ENCODE assay signal across 8 cellular contexts in the genomic region with DNA sequence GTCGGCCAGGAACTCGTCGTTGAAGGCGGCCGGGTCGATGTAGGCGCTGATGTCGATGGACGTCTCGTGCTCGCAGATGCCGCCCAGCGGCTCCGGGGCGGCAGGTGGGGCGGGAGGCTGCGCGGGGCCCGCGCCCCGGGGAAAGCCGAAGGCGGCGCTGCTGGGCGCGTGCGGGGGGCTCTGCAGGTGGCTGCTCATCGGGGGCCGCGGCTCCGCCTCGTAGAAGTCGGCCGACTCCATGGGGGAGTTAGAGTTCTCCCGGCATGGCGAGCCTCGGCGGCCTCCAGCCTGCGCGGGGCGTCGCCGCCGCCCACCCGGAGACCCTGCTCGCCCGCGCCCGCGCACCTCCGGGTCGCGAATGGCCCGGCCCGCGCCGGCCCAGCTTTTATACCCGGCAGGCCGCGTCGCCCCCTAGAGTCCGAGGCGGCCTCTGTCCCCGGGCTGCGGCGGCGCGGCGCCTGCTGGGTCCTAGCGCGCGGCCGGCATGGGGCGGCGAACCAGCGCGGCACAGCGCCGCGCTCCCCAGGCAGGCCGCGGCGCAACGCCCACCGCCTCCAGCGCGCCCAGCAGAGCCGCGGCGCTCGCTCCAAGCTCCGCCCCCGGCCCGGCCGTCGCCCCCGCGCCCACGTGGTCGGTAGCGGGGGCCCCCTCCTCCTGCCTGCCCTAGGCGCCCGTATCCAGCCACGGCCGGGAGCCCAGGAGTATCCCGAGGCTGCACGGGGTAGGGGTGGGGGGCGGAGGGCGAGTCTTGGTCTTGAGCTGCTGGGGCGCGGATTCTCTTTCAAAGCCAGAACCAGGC. TPM values are rescaled to one million over a fixed set of nuclear protein-coding genes. Genes with fewer than 3 reads are reported as not detected.
DNase-seq lines count a peak whose midpoint lies in the region; ATAC-seq and TF ChIP-seq lines count a peak whose summit lies in the region.

A gene (minus strand): TSS at position 360 of the 799 bp plus-strand sequence. CDS start 120 bp downstream, at position 240.

- TF ChIP-seq CTCF in epithelial cell of proximal tubule (conservative IDR thresholded peaks at IDR 0.05; ENCODE audit: low read depth, low read length) = peak; percentile 36
- peak; percentile 68 for TF ChIP-seq CTCF in mucosa of descending colon (IDR thresholded peaks at IDR 0.05)

- H3K4me3 ChIP-seq in epithelial cell of proximal tubule (ENCODE audit: low read depth, low read length) = peak within 1 kb of the TSS; percentile 72
- H3K4me3 ChIP-seq in mucosa of descending colon = peak within 1 kb of the TSS; percentile 38

- H3K4me1 ChIP-seq in mucosa of descending colon (ENCODE audit: low read depth) = peaks cover 25% of the 10 kb centered on the region

- ATAC-seq in GM19035 (IDR thresholded peaks at IDR 0.05; ENCODE audit: unreplicated experiment) (peak; percentile 90), HG03354 (IDR thresholded peaks at IDR 0.05; ENCODE audit: poor library complexity, severe bottlenecking, unreplicated experiment) (peak; percentile 84), mucosa of descending colon (peak; percentile 80)

- no peaks in the 10 kb centered on the region for H3K36me3 ChIP-seq in mucosa of descending colon (ENCODE audit: low read depth)

- DNase-seq in AML-193 (lab: John Stamatoyannopoulos, UW) (peak; percentile 82 to 85), NCI-H748 treated with DMSO at 0.1 percent for 48 hours (lab: John Stamatoyannopoulos, UW) (peak; percentile 66), epithelial cell of proximal tubule (ENCODE audit: low read depth) (no peak), mucosa of descending colon (peak; percentile 83 to 92 (median 88))
- peak; percentile 81 for DNase-seq in activated CD8-positive, alpha-beta memory T cell treated with anti-CD3 and anti-CD28 coated beads, Interleukin-2, amount 50 U/mL, for 48 hours
- peak; percentile 71 for DNase-seq in stimulated activated CD8-positive, alpha-beta memory T cell treated with anti-CD3 and anti-CD28 coated beads, Interleukin-4, amount 100 ng/mL, for 48 hours

- intact Hi-C loops in mucosa of descending colon (cut with DNase I, micrococcal nuclease) = loop anchor here (5.0 to 10.0 kb wide), 2 partner anchors 65 to 72 kb away; a partner anchor contains a TSS

- H3K9me3 ChIP-seq in mucosa of descending colon = no peaks in the 10 kb centered on the region

RNA-seq across cellular contexts. Expression of the gene that starts here (rescaled TPM):
- 2.5 and 2.9 TPM in 2 replicates for total RNA-seq in epithelial cell of proximal tubule
- total RNA-seq in mucosa of descending colon = 10 to 100 TPM; 30.1 to 73.2 (median 66.1) TPM
